Comparison of ENCODE assay signal across 21 cellular contexts in the genomic region with DNA sequence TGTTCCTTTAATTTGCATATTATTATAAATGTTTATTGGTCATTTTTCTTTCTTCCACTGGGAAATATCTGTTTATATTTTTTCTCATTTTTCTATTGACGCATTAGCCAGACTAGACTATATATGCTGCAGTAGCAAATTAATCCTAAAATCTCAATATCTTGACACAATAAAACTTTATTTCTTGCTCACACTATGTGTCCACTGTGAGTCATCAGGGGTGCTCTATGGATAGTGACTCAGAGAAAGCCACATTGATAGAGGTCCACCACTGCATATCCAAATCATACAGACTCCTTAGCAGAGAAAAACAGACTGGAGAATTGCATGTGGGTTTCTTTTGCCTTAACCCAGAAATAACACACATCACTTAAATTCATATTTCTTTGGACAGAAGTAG. TPM values are rescaled to one million over a fixed set of nuclear protein-coding genes. Genes with fewer than 3 reads are reported as not detected.
"Had no signal": no experiment of that assay in that cellular context is flagged by ENCODE, and none has a peak within 500 bp of the region (broad histone marks: within the 10 kb centered on the region; RNA-seq: fewer than 3 reads in every experiment).

No MANE protein-coding gene starts in this region.

- H3K4me1 Mint-ChIP-seq: activated naive CD8-positive, alpha-beta T cell treated with anti-CD3 and anti-CD28 coated beads, Interleukin-2, amount 50 U/mL, for 24 hours; naive thymus-derived CD8-positive, alpha-beta T cell; stimulated activated naive B cell treated with anti-CD40 and anti-IgM and Interleukin-4, amounts not matched to agents 10 μg/mL and 1 μg/mL and 100 μg/mL, for 72 hours had no signal

- H3K4me3 Mint-ChIP-seq: activated naive CD4-positive, alpha-beta T cell treated with anti-CD3 and anti-CD28 coated beads for 36 hours; activated naive CD8-positive, alpha-beta T cell treated with anti-CD3 and anti-CD28 coated beads, Interleukin-2, amount 50 U/mL, for 24 hours; naive thymus-derived CD8-positive, alpha-beta T cell; stimulated activated naive B cell treated with anti-CD40 and anti-IgM and Interleukin-4, amounts not matched to agents 10 μg/mL and 1 μg/mL and 100 μg/mL, for 72 hours had no signal

- H3K9me3 Mint-ChIP-seq: activated T-helper 2 cell treated with anti-CD3 and anti-CD28 coated beads, Interferon-gamma antibody, Interleukin-2, Interleukin-4, amounts not matched to agents 10 μg/mL and 5 μg/mL and 100 μg/mL, durations not matched to agents 14 hours and 24 hours and 36 hours had no signal

- H3K27ac ChIP-seq: neutrophil, parathyroid adenoma, tibial artery had no signal

- ATAC-seq: activated naive CD8-positive, alpha-beta T cell treated with anti-CD3 and anti-CD28 coated beads, Interleukin-2, amount 50 U/mL, for 24 hours; left ventricle myocardium superior; naive thymus-derived CD8-positive, alpha-beta T cell; stimulated activated naive B cell treated with anti-CD40 and anti-IgM and Interleukin-4, amounts not matched to agents 10 μg/mL and 1 μg/mL and 100 μg/mL, for 72 hours had no signal

- H3K79me2 ChIP-seq: parathyroid adenoma had no signal

- FAIRE-seq: urothelium cell line had no signal

- H3K4me1 ChIP-seq: parathyroid adenoma, tibial artery had no signal

- H3K9ac ChIP-seq: parathyroid adenoma had no signal

- H2AFZ ChIP-seq: parathyroid adenoma had no signal

- H3K9me3 ChIP-seq: neutrophil had no signal

- H3K4me3 ChIP-seq: tibial artery had no signal

- H3K36me3 ChIP-seq: neutrophil, tibial artery had no signal

- DNase-seq: activated naive CD4-positive, alpha-beta T cell treated with anti-CD3 and anti-CD28 coated beads for 36 hours; activated naive CD8-positive, alpha-beta T cell treated with anti-CD3 and anti-CD28 coated beads, Interleukin-2, amount 50 U/mL, for 24 hours; activated T-cell treated with anti-CD3 and anti-CD28 coated beads for 4 hours; aorta; erythroblast; hippocampal formation; left ventricle myocardium superior; mesenchymal stem cell; naive thymus-derived CD8-positive, alpha-beta T cell; stimulated activated CD4-positive, alpha-beta T cell treated with anti-CD3 and anti-CD28 coated beads, Interleukin-2, amount 100 ng/mL, for 48 hours; stimulated activated naive B cell treated with anti-CD40 and anti-IgM and Interleukin-4, amounts not matched to agents 10 μg/mL and 1 μg/mL and 100 μg/mL, for 72 hours; tibial artery had no signal

- H3K27ac Mint-ChIP-seq: activated naive CD4-positive, alpha-beta T cell treated with anti-CD3 and anti-CD28 coated beads for 36 hours; activated naive CD8-positive, alpha-beta T cell treated with anti-CD3 and anti-CD28 coated beads, Interleukin-2, amount 50 U/mL, for 24 hours; activated T-helper 2 cell treated with anti-CD3 and anti-CD28 coated beads, Interferon-gamma antibody, Interleukin-2, Interleukin-4, amounts not matched to agents 10 μg/mL and 5 μg/mL and 100 μg/mL, durations not matched to agents 14 hours and 24 hours and 36 hours; naive thymus-derived CD8-positive, alpha-beta T cell; stimulated activated naive B cell treated with anti-CD40 and anti-IgM and Interleukin-4, amounts not matched to agents 10 μg/mL and 1 μg/mL and 100 μg/mL, for 72 hours had no signal

- H3K27me3 ChIP-seq: neutrophil, tibial artery had no signal

RNA-seq across cellular contexts. Expression of a gene that starts 20.8 kb away (rescaled TPM):
- total RNA-seq: activated naive CD4-positive, alpha-beta T cell treated with anti-CD3 and anti-CD28 coated beads for 36 hours; activated T-helper 2 cell treated with anti-CD3 and anti-CD28 coated beads, Interferon-gamma antibody, Interleukin-2, Interleukin-4, amounts not matched to agents 10 μg/mL and 5 μg/mL and 100 μg/mL, durations not matched to agents 14 hours and 24 hours and 36 hours; aorta; dermis microvascular lymphatic vessel endothelial cell; kidney epithelial cell; left ventricle myocardium superior; mucosa of gallbladder; naive thymus-derived CD8-positive, alpha-beta T cell; skeletal muscle tissue; subcutaneous adipose tissue had no signal
- polyA plus RNA-seq: aorta; naive thymus-derived CD8-positive, alpha-beta T cell had no signal

RNA-seq across cellular contexts. Expression of a gene that starts 28.1 kb away (rescaled TPM):
- total RNA-seq: activated naive CD4-positive, alpha-beta T cell treated with anti-CD3 and anti-CD28 coated beads for 36 hours; activated T-helper 2 cell treated with anti-CD3 and anti-CD28 coated beads, Interferon-gamma antibody, Interleukin-2, Interleukin-4, amounts not matched to agents 10 μg/mL and 5 μg/mL and 100 μg/mL, durations not matched to agents 14 hours and 24 hours and 36 hours; aorta; dermis microvascular lymphatic vessel endothelial cell; kidney epithelial cell; left ventricle myocardium superior; mucosa of gallbladder; naive thymus-derived CD8-positive, alpha-beta T cell; skeletal muscle tissue; subcutaneous adipose tissue had no signal
- polyA plus RNA-seq: aorta; naive thymus-derived CD8-positive, alpha-beta T cell had no signal

RNA-seq across cellular contexts. Expression of a gene that starts 34.2 kb away (rescaled TPM):
- total RNA-seq: activated naive CD4-positive, alpha-beta T cell treated with anti-CD3 and anti-CD28 coated beads for 36 hours; activated T-helper 2 cell treated with anti-CD3 and anti-CD28 coated beads, Interferon-gamma antibody, Interleukin-2, Interleukin-4, amounts not matched to agents 10 μg/mL and 5 μg/mL and 100 μg/mL, durations not matched to agents 14 hours and 24 hours and 36 hours; aorta; dermis microvascular lymphatic vessel endothelial cell; kidney epithelial cell; left ventricle myocardium superior; mucosa of gallbladder; naive thymus-derived CD8-positive, alpha-beta T cell; skeletal muscle tissue; subcutaneous adipose tissue had no signal
- polyA plus RNA-seq: aorta; naive thymus-derived CD8-positive, alpha-beta T cell had no signal

RNA-seq across cellular contexts. Expression of a gene that starts 38.3 kb away (rescaled TPM):
- total RNA-seq: activated naive CD4-positive, alpha-beta T cell treated with anti-CD3 and anti-CD28 coated beads for 36 hours; activated T-helper 2 cell treated with anti-CD3 and anti-CD28 coated beads, Interferon-gamma antibody, Interleukin-2, Interleukin-4, amounts not matched to agents 10 μg/mL and 5 μg/mL and 100 μg/mL, durations not matched to agents 14 hours and 24 hours and 36 hours; aorta; kidney epithelial cell; left ventricle myocardium superior; mucosa of gallbladder; naive thymus-derived CD8-positive, alpha-beta T cell had no signal
- polyA plus RNA-seq: aorta; naive thymus-derived CD8-positive, alpha-beta T cell had no signal

RNA-seq across cellular contexts. Expression of a gene that starts 46.4 kb away (rescaled TPM):
- total RNA-seq: activated naive CD4-positive, alpha-beta T cell treated with anti-CD3 and anti-CD28 coated beads for 36 hours; activated T-helper 2 cell treated with anti-CD3 and anti-CD28 coated beads, Interferon-gamma antibody, Interleukin-2, Interleukin-4, amounts not matched to agents 10 μg/mL and 5 μg/mL and 100 μg/mL, durations not matched to agents 14 hours and 24 hours and 36 hours; aorta; dermis microvascular lymphatic vessel endothelial cell; kidney epithelial cell; left ventricle myocardium superior; mucosa of gallbladder; naive thymus-derived CD8-positive, alpha-beta T cell; skeletal muscle tissue; subcutaneous adipose tissue had no signal
- polyA plus RNA-seq: aorta; naive thymus-derived CD8-positive, alpha-beta T cell had no signal
